Comparison of ENCODE assay signal across 25 cellular contexts in genomic region chr1:1899967-1900327, GRCh38. TPM values are rescaled to one million over a fixed set of nuclear protein-coding genes. Genes with fewer than 3 reads are reported as not detected.
DNase-seq lines count a peak whose midpoint lies in the region; ATAC-seq, FAIRE-seq and TF ChIP-seq lines count a peak whose summit lies in the region.
"Had no signal": no experiment of that assay in that cellular context is flagged by ENCODE, and none has a peak within 500 bp of the region (broad histone marks: within the 10 kb centered on the region; RNA-seq: fewer than 3 reads in every experiment).

No MANE protein-coding gene starts in this region.

- CTCF ChIA-PET in HepG2 (lab: Yijun Ruan, JAX; ENCODE audit: low intra/inter-chr PET ratio, low total read pairs) (interaction anchor here (1.3 kb wide), 1 partner anchor 9 kb away, joined by 3 read pairs; no protein-coding TSS in a partner anchor), H1 (lab: Charles Lee; ENCODE audit: partially characterized antibody) (interaction anchor here (0.9 to 7.0 kb wide), 17 partner anchors 7 to 145 kb away, joined by 3 to 64 read pairs (median 4); partner anchors contain the start of gene CALML6)

- no peak overlapping the region for H3K4ac ChIP-seq in H1 (replicated peaks; ENCODE audit: insufficient read length, low read depth, low read length)

- H3K4me1 Mint-ChIP-seq in natural killer cell: peaks cover 2 to 3% of the 10 kb centered on the region in 2 donors

- POLR2A ChIA-PET in HepG2 (lab: Yijun Ruan, JAX) (interaction anchor here (1.7 to 2.5 kb wide), 2 partner anchors 8 kb away, joined by 5 to 11 read pairs; no protein-coding TSS in a partner anchor), H1 (lab: Charles Lee; ENCODE audit: partially characterized antibody) (interaction anchor here (1.0 to 1.7 kb wide), 6 partner anchors 9 to 118 kb away, joined by 3 to 8 read pairs (median 4); no protein-coding TSS in a partner anchor)

- H2BK20ac ChIP-seq in H1 (ENCODE audit: low read length): no peak overlapping the region; the same call in 1 of the 2 replicates

- no peak overlapping the region for H3K4me3 Mint-ChIP-seq in natural killer cell
- H3K4me3 Mint-ChIP-seq: CD4-positive, alpha-beta memory T cell had no signal

- no peak overlapping the region for H2AK5ac ChIP-seq in H1 (ENCODE audit: low read depth, low read length)

- H3K4me2 ChIP-seq in HepG2 (ENCODE audit: low read depth, low read length): peak overlapping the region; percentile 73
- no peak overlapping the region for H3K4me2 ChIP-seq in H1 (ENCODE audit: insufficient read depth in 1 of 2, low read depth in 2 of 2, low read length in 2 of 2)

- H4K5ac ChIP-seq in H1 (ENCODE audit: insufficient read length, low read depth, low read length): no peak overlapping the region

- no peak overlapping the region for H3K56ac ChIP-seq in H1 (replicated peaks; ENCODE audit: insufficient read length, low read depth, low read length)

- H4K20me1 ChIP-seq in HepG2 (ENCODE audit: insufficient read depth, low read length): no peaks in the 10 kb centered on the region
- peaks cover 0 to 6% of the 10 kb centered on the region in 2 experiments for H4K20me1 ChIP-seq in H1 (replicated peaks in 1 of 2; ENCODE audit: control insufficient read depth in 1 of 2, insufficient read depth in 2 of 2, low read length in 2 of 2)

- H3K27ac Mint-ChIP-seq in natural killer cell: no peak overlapping the region
- H3K27ac Mint-ChIP-seq: CD4-positive, alpha-beta memory T cell had no signal

- H3K23me2 ChIP-seq in H1 (ENCODE audit: low read depth, low read length): no peaks in the 10 kb centered on the region

- H3K79me2 ChIP-seq in HepG2 (ENCODE audit: insufficient read depth, low read length): no peaks in the 10 kb centered on the region
- no peaks in the 10 kb centered on the region for H3K79me2 ChIP-seq in H1 (ENCODE audit: control insufficient read depth in 1 of 2, insufficient read depth in 2 of 2, low read length in 2 of 2)

- H3K27me3 Mint-ChIP-seq in natural killer cell (ENCODE audit: low read depth in 2 of 2): peaks cover 0 to 4% of the 10 kb centered on the region in 2 donors

- TF ChIP-seq RAD21 in HepG2 (CRISPR knock-in tag; IDR thresholded peaks at IDR 0.05) (no peak), H1 (IDR thresholded peaks at IDR 0.05 in 1 of 2, conservative IDR thresholded peaks at IDR 0.05 in 1 of 2; ENCODE audit: low read depth in 2 of 2, low read length in 2 of 2) (no peak)

- H2BK5ac ChIP-seq in H1 (ENCODE audit: low read depth, low read length): no peak overlapping the region

- H3K4me3 ChIP-seq in HepG2 (replicated peaks in 1 of 3; ENCODE audit: insufficient read depth in 1 of 3, low read depth in 2 of 3, low read length in 3 of 3) (peak overlapping the region in 1 of 3 experiments; percentile 50; a peak in 1 of 6 replicates), right lobe of liver (no peak overlapping the region), H1 (ENCODE audit: extremely low read depth in 1 of 4, insufficient read depth in 2 of 4, low read depth in 3 of 4, low read length in 4 of 4) (no peak overlapping the region)
- H3K4me3 ChIP-seq: Peyer's patch, SK-N-MC had no signal

- H3K4me1 ChIP-seq in HepG2 (ENCODE audit: insufficient read depth, low read length) (peaks cover 61% of the 10 kb centered on the region), right lobe of liver (peaks cover 0 to 4% (median 0%) of the 10 kb centered on the region in 4 donors), H1 (replicated peaks in 1 of 4; ENCODE audit: control insufficient read depth in 3 of 4, insufficient read depth in 4 of 4, low read length in 3 of 4) (peaks cover 0 to 14% (median 3%) of the 10 kb centered on the region in 4 experiments; a peak in 5 of 7 replicates)

- no peak overlapping the region for H3K14ac ChIP-seq in H1 (ENCODE audit: insufficient read length)

- DNase-seq in HepG2 (ENCODE audit: low spot score) (no peak), right lobe of liver (no peak), H1 (ENCODE audit: low read depth in 1 of 2, low spot score in 2 of 2) (no peak), C1 segment of cervical spinal cord (lab: John Stamatoyannopoulos, UW) (no peak), activated gamma-delta T cell treated with Interleukin-2 at 50 U/mL for 16 hours (no peak), natural killer cell (no peak)
- DNase-seq: 8988T; ACHN; CD4-positive, alpha-beta memory T cell; COR-L47; IMR-90; NCI-H1048; NCI-H1417 treated with DMSO at 0.1 percent for 48 hours; NCI-H1694 treated with DMSO at 0.1 percent for 48 hours; NCI-H2081; NCI-H2227 treated with DMSO at 0.1 percent for 48 hours; NCI-H510A; NCI-H69; OCI-M1; Peyer's patch; SIG-M5 had no signal

- no TSS peak for BruUV-seq in HepG2 (replicated peaks; lab: Mats Ljungman, UMichigan)

- H3K36me3 Mint-ChIP-seq in natural killer cell: no peaks in the 10 kb centered on the region
- H3K36me3 Mint-ChIP-seq: CD4-positive, alpha-beta memory T cell had no signal

- no peaks in the 10 kb centered on the region for H3K9me3 ChIP-seq in HepG2 (ENCODE audit: low read length)
- no peaks in the 10 kb centered on the region for H3K9me3 ChIP-seq in right lobe of liver
- no peaks in the 10 kb centered on the region for H3K9me3 ChIP-seq in H1 (ENCODE audit: insufficient read depth in 2 of 2, low read depth in 1 of 2, low read length in 1 of 2)
- H3K9me3 ChIP-seq: Peyer's patch had no signal

- peak overlapping the region; percentile 68; the same call in 1 of the 2 replicates for H2BK12ac ChIP-seq in H1 (ENCODE audit: low read depth, low read length)

- H3K27ac ChIP-seq in HepG2 (ENCODE audit: extremely low read length, insufficient read depth, low read length): no peak overlapping the region
- H3K27ac ChIP-seq in right lobe of liver: no peak overlapping the region
- no peak overlapping the region for H3K27ac ChIP-seq in H1 (ENCODE audit: low read depth, low read length)
- H3K27ac ChIP-seq: Peyer's patch, SK-N-MC had no signal

- H2BK15ac ChIP-seq in H1 (ENCODE audit: low read length): no peak overlapping the region

- TF ChIP-seq EP300 in HepG2 (IDR thresholded peaks at IDR 0.05; ENCODE audit: low read depth in 2 of 2, low read length in 2 of 2) (no peak), HepG2 (CRISPR knock-in tag; IDR thresholded peaks at IDR 0.05; ENCODE audit: borderline replicate concordance) (no peak), H1 (IDR thresholded peaks at IDR 0.05; ENCODE audit: borderline replicate concordance in 1 of 2, low read depth in 2 of 2, low read length in 2 of 2) (no peak)

- no peak overlapping the region for H2BK120ac ChIP-seq in H1 (replicated peaks; ENCODE audit: low read depth, low read length)

- FAIRE-seq in HepG2 (lab: Jason Lieb, UNC) (no peak), H1 (lab: Jason Lieb, UNC) (no peak)
- FAIRE-seq: GM18507, H54 had no signal

- H2AFZ ChIP-seq in HepG2 (ENCODE audit: low read length) (no peak overlapping the region), H1 (ENCODE audit: low read length) (no peak overlapping the region)

- in situ Hi-C loops in HepG2 (cut with HindIII; ENCODE audit: extremely low pct_ligation_motif_present, low pct_unique_long_range_greater_than_20kb): loop anchor here (10.0 kb wide), 1 partner anchor 115 kb away; no protein-coding TSS in a partner anchor

- TF ChIP-seq POLR2A in HepG2 (IDR thresholded peaks at IDR 0.05; ENCODE audit: insufficient read depth in 1 of 2, low read depth in 2 of 2, low read length in 2 of 2): no peak
- no peak for TF ChIP-seq POLR2A in right lobe of liver (IDR thresholded peaks at IDR 0.05)
- no peak for TF ChIP-seq POLR2A in H1 (IDR thresholded peaks at IDR 0.05; ENCODE audit: control extremely low read depth in 1 of 2, low read depth in 2 of 2, low read length in 2 of 2)

- H3K79me1 ChIP-seq in H1 (ENCODE audit: low read depth, low read length): no peaks in the 10 kb centered on the region

- intact Hi-C loops in HepG2 (cut with micrococcal nuclease; ENCODE audit: unreplicated experiment): loop anchor here (10.0 kb wide), 1 partner anchor 45 kb away; no protein-coding TSS in a partner anchor
- intact Hi-C loops in right lobe of liver (cut with DNase I): loop anchor here (10.0 kb wide), 2 partner anchors 105 to 145 kb away; no protein-coding TSS in a partner anchor
- intact Hi-C loops in natural killer cell (cut with micrococcal nuclease): no loop called here

- no peak overlapping the region for H3K23ac ChIP-seq in H1 (ENCODE audit: insufficient read length)

- no peaks in the 10 kb centered on the region; a peak in 1 of 5 replicates for H3K27me3 ChIP-seq in HepG2 (ENCODE audit: control insufficient read depth in 1 of 2, insufficient read depth in 2 of 2, low read length in 2 of 2)
- no peaks in the 10 kb centered on the region for H3K27me3 ChIP-seq in right lobe of liver
- H3K27me3 ChIP-seq in H1 (replicated peaks in 1 of 4; ENCODE audit: control insufficient read depth in 3 of 4, extremely low read depth in 1 of 4, insufficient read depth in 3 of 4, low read length in 3 of 4): no peaks in the 10 kb centered on the region; a peak in 1 of 7 replicates
- H3K27me3 ChIP-seq: Peyer's patch had no signal

- peak overlapping the region; percentile 54 for H4K91ac ChIP-seq in H1 (replicated peaks; ENCODE audit: insufficient read length, low read length)

- H3K9me3 Mint-ChIP-seq in natural killer cell: no peaks in the 10 kb centered on the region
- H3K9me3 Mint-ChIP-seq: CD4-positive, alpha-beta memory T cell had no signal

- H4K8ac ChIP-seq in H1 (ENCODE audit: extremely low read depth, insufficient read depth, low read length): no peak overlapping the region

- H3K9ac ChIP-seq in HepG2 (ENCODE audit: insufficient read depth, low read depth, low read length) (no peak overlapping the region), H1 (replicated peaks in 1 of 4; ENCODE audit: extremely low read depth in 1 of 4, low read depth in 3 of 4, low read length in 3 of 4) (no peak overlapping the region)

- H3K18ac ChIP-seq in H1 (ENCODE audit: extremely low read depth, low read length): no peak overlapping the region; the same call in 1 of the 2 replicates

- WGBS in HepG2 (ENCODE audit: low lambda C conversion rate): 74% methylated on average over 9 of the region's 9 CpGs
- 60% methylated on average over 1 of the region's 9 CpGs for WGBS in right lobe of liver (ENCODE audit: insufficient coverage, low coverage, low lambda C conversion rate, missing lambda C conversion rate)
- WGBS in H1 (ENCODE audit: extremely low coverage in 1 of 2, insufficient coverage in 1 of 2, insufficient read length in 1 of 2, insufficient replicate concordance in 2 of 2, low coverage in 1 of 2, low lambda C conversion rate in 2 of 2, missing lambda C conversion rate in 1 of 2), 2 experiments: 93% methylated on average over 9 of the region's 9 CpGs; no CpG with 5 or more reads in 1 of the 2 experiments

- H3K36me3 ChIP-seq in HepG2 (replicated peaks in 1 of 2; ENCODE audit: control insufficient read depth in 1 of 2, insufficient read depth in 2 of 2, low read length in 2 of 2): no peaks in the 10 kb centered on the region
- no peaks in the 10 kb centered on the region for H3K36me3 ChIP-seq in right lobe of liver
- H3K36me3 ChIP-seq in H1 (ENCODE audit: control insufficient read depth in 2 of 4, insufficient read depth in 4 of 4, low read length in 3 of 4): no peaks in the 10 kb centered on the region
- H3K36me3 ChIP-seq: Peyer's patch had no signal

- TF ChIP-seq CTCF in HepG2 (CRISPR knock-in tag; IDR thresholded peaks at IDR 0.05): no peak
- TF ChIP-seq CTCF in right lobe of liver (IDR thresholded peaks at IDR 0.05): no peak
- TF ChIP-seq CTCF in H1 (IDR thresholded peaks at IDR 0.05; ENCODE audit: control extremely low read depth in 1 of 3, insufficient read depth in 1 of 3, low read depth in 1 of 3, low read length in 3 of 3): no peak
- no peak for TF ChIP-seq CTCF in natural killer cell (IDR thresholded peaks at IDR 0.05)

- no peak for ATAC-seq in HepG2
- ATAC-seq in right lobe of liver: no peak
- no peak for ATAC-seq in natural killer cell

RNA-seq across cellular contexts. Expression of gene GNB1, which starts 9.1 kb away (rescaled TPM):
- total RNA-seq in HepG2 (2016; rRNA removed; fragmentation: Illumina TruSeq; extraction: Trizol) (66.2 and 76.7 TPM in 2 replicates), right lobe of liver (100 to 1,000 TPM in 4 of 6 experiments, 10 to 100 TPM in 2; 85.9 to 147 (median 104) TPM), natural killer cell (100 to 1,000 TPM; 285 to 304 (median 289) TPM)
- total RNA-seq in HepG2 (2016; cell fraction: cytosol; rRNA removed; fragmentation: Illumina TruSeq; extraction: Trizol; ENCODE audit: low read depth): 98.5 and 108 TPM in 2 replicates
- 68.2 and 68.8 TPM in 2 replicates for total RNA-seq in HepG2 (2016; cell fraction: insoluble cytoplasmic fraction; rRNA removed; fragmentation: Illumina TruSeq; extraction: Trizol)
- total RNA-seq in HepG2 (2016; cell fraction: membrane; rRNA removed; fragmentation: Illumina TruSeq; extraction: Trizol): 163 and 168 TPM in 2 replicates
- 45.2 and 49.3 TPM in 2 replicates for total RNA-seq in HepG2 (2016; cell fraction: nucleus; rRNA removed; fragmentation: Illumina TruSeq; extraction: Trizol)
- polyA plus RNA-seq in HepG2 (2011; rRNA removed) (327 and 345 TPM in 2 replicates), H1 (2011; rRNA removed) (343 and 372 TPM in 2 replicates)
- polyA plus RNA-seq in HepG2 (2011; cell fraction: cytosol; rRNA removed): 278 and 286 TPM in 2 replicates
- 169 and 179 TPM in 2 replicates for polyA plus RNA-seq in HepG2 (2011; cell fraction: nucleus; rRNA removed)
- polyA plus RNA-seq in HepG2 (2012): 196 and 197 TPM in 2 replicates
- 302 and 370 TPM in 2 replicates for polyA plus RNA-seq in HepG2 (2016; cell fraction: cytosol; fragmentation: Illumina TruSeq; extraction: Trizol; ENCODE audit: low read depth)
- polyA plus RNA-seq in HepG2 (2016; cell fraction: insoluble cytoplasmic fraction; fragmentation: Illumina TruSeq; extraction: Trizol; ENCODE audit: low read depth): 201 and 257 TPM in 2 replicates
- polyA plus RNA-seq in HepG2 (2016; cell fraction: membrane; fragmentation: Illumina TruSeq; extraction: Trizol; ENCODE audit: low read depth): 387 and 445 TPM in 2 replicates
- polyA plus RNA-seq in HepG2 (2016; cell fraction: nucleus; fragmentation: Illumina TruSeq; extraction: Trizol; ENCODE audit: insufficient read depth, low read depth): 156 and 160 TPM in 2 replicates
- polyA minus RNA-seq in HepG2 (2011; rRNA and poly(A)+ RNA removed; ENCODE audit: low replicate concordance): 349 and 450 TPM in 2 replicates
- polyA minus RNA-seq in HepG2 (2011; cell fraction: cytosol; rRNA and poly(A)+ RNA removed): 168 and 187 TPM in 2 replicates
- 63.1 and 70.6 TPM in 2 replicates for polyA minus RNA-seq in HepG2 (2011; cell fraction: nucleus; rRNA and poly(A)+ RNA removed)
- total RNA-seq in H1 (2021; fragmentation: NEBNext Ultra II Directional; extraction: Animal tissue kit (Norgen Biotek cat#: 25700)): 382 and 394 TPM in 2 replicates
- polyA plus RNA-seq in H1 (2011; cell fraction: cytosol; rRNA removed): 391 TPM
- polyA plus RNA-seq in H1 (2011; cell fraction: nucleus; rRNA removed): 286 TPM
- 256 to 341 TPM (median 318 TPM) in 4 replicates for polyA plus RNA-seq in H1 (2012, experiment 1 of 2)
- 110 TPM for polyA plus RNA-seq in H1 (2012, experiment 2 of 2)
- 180 TPM for polyA plus RNA-seq in H1 (2013, experiment 1 of 2)
- polyA plus RNA-seq in H1 (2013, experiment 2 of 2): 186 TPM
- 482 and 536 TPM in 2 replicates for polyA minus RNA-seq in H1 (2011; rRNA and poly(A)+ RNA removed)
- 250 TPM for polyA minus RNA-seq in H1 (2011; cell fraction: cytosol; rRNA and poly(A)+ RNA removed)
- polyA minus RNA-seq in H1 (2011; cell fraction: nucleus; rRNA and poly(A)+ RNA removed): 104 TPM

RNA-seq across cellular contexts. Expression of gene CALML6, which starts 15.1 kb away (rescaled TPM):
- 0.11 TPM in 1 of 2 replicates, not detected in the other for total RNA-seq in HepG2 (2016; rRNA removed; fragmentation: Illumina TruSeq; extraction: Trizol)
- not detected in 2 replicates for total RNA-seq in HepG2 (2016; cell fraction: cytosol; rRNA removed; fragmentation: Illumina TruSeq; extraction: Trizol; ENCODE audit: low read depth)
- total RNA-seq in HepG2 (2016; cell fraction: insoluble cytoplasmic fraction; rRNA removed; fragmentation: Illumina TruSeq; extraction: Trizol): 0.13 TPM in 1 of 2 replicates, not detected in the other
- not detected in 2 replicates for total RNA-seq in HepG2 (2016; cell fraction: membrane; rRNA removed; fragmentation: Illumina TruSeq; extraction: Trizol)
- not detected in 2 replicates for total RNA-seq in HepG2 (2016; cell fraction: nucleus; rRNA removed; fragmentation: Illumina TruSeq; extraction: Trizol)
- 0.12 TPM in 1 of 2 replicates, not detected in the other for polyA plus RNA-seq in HepG2 (2011; rRNA removed)
- not detected in 2 replicates for polyA plus RNA-seq in HepG2 (2011; cell fraction: cytosol; rRNA removed)
- 0.80 and 1.5 TPM in 2 replicates for polyA plus RNA-seq in HepG2 (2011; cell fraction: nucleus; rRNA removed)
- not detected in 2 replicates for polyA plus RNA-seq in HepG2 (2012)
- not detected in 2 replicates for polyA plus RNA-seq in HepG2 (2016; cell fraction: cytosol; fragmentation: Illumina TruSeq; extraction: Trizol; ENCODE audit: low read depth)
- polyA plus RNA-seq in HepG2 (2016; cell fraction: insoluble cytoplasmic fraction; fragmentation: Illumina TruSeq; extraction: Trizol; ENCODE audit: low read depth): not detected in 2 replicates
- not detected in 2 replicates for polyA plus RNA-seq in HepG2 (2016; cell fraction: membrane; fragmentation: Illumina TruSeq; extraction: Trizol; ENCODE audit: low read depth)
- 0.38 and 0.87 TPM in 2 replicates for polyA plus RNA-seq in HepG2 (2016; cell fraction: nucleus; fragmentation: Illumina TruSeq; extraction: Trizol; ENCODE audit: insufficient read depth, low read depth)
- polyA minus RNA-seq in HepG2 (2011; rRNA and poly(A)+ RNA removed; ENCODE audit: low replicate concordance): not detected in 2 replicates
- polyA minus RNA-seq in HepG2 (2011; cell fraction: cytosol; rRNA and poly(A)+ RNA removed): not detected in 2 replicates
- 0.64 TPM in 1 of 2 replicates, not detected in the other for polyA minus RNA-seq in HepG2 (2011; cell fraction: nucleus; rRNA and poly(A)+ RNA removed)
- 1 to 10 TPM in 1 of 6 experiments, under 1 TPM in 3, not detected in 2; 0.44 to 1.4 (median 0.58) TPM for total RNA-seq in right lobe of liver
- total RNA-seq in H1 (2021; fragmentation: NEBNext Ultra II Directional; extraction: Animal tissue kit (Norgen Biotek cat#: 25700)): 0.92 and 1.3 TPM in 2 replicates
- 0.54 and 0.96 TPM in 2 replicates for polyA plus RNA-seq in H1 (2011; rRNA removed)
- 1.4 TPM for polyA plus RNA-seq in H1 (2011; cell fraction: cytosol; rRNA removed)
- polyA plus RNA-seq in H1 (2011; cell fraction: nucleus; rRNA removed): 4.8 TPM
- 1.3 to 1.9 TPM (median 1.7 TPM) in 4 replicates for polyA plus RNA-seq in H1 (2012, experiment 1 of 2)
- 0.84 TPM for polyA plus RNA-seq in H1 (2012, experiment 2 of 2)
- 0.65 TPM for polyA plus RNA-seq in H1 (2013, experiment 1 of 2)
- polyA plus RNA-seq in H1 (2013, experiment 2 of 2): 0.63 TPM
- 0.09 and 0.15 TPM in 2 replicates for polyA minus RNA-seq in H1 (2011; rRNA and poly(A)+ RNA removed)
- not detected for polyA minus RNA-seq in H1 (2011; cell fraction: cytosol; rRNA and poly(A)+ RNA removed)
- 1.5 TPM for polyA minus RNA-seq in H1 (2011; cell fraction: nucleus; rRNA and poly(A)+ RNA removed)
- total RNA-seq in natural killer cell: 1 to 10 TPM; 2.1 to 3.9 (median 2.9) TPM
- total RNA-seq: G401, IMR-90, Peyer's patch had no signal
- polyA plus RNA-seq: CD4-positive, alpha-beta memory T cell had no signal

RNA-seq across cellular contexts. Expression of gene TMEM52, which starts 19.1 kb away (rescaled TPM):
- 12.9 and 18.7 TPM in 2 replicates for total RNA-seq in HepG2 (2016; rRNA removed; fragmentation: Illumina TruSeq; extraction: Trizol)
- total RNA-seq in HepG2 (2016; cell fraction: cytosol; rRNA removed; fragmentation: Illumina TruSeq; extraction: Trizol; ENCODE audit: low read depth): 49.1 and 56.2 TPM in 2 replicates
- total RNA-seq in HepG2 (2016; cell fraction: insoluble cytoplasmic fraction; rRNA removed; fragmentation: Illumina TruSeq; extraction: Trizol): 9.2 and 18.5 TPM in 2 replicates
- 52.4 and 62.3 TPM in 2 replicates for total RNA-seq in HepG2 (2016; cell fraction: membrane; rRNA removed; fragmentation: Illumina TruSeq; extraction: Trizol)
- total RNA-seq in HepG2 (2016; cell fraction: nucleus; rRNA removed; fragmentation: Illumina TruSeq; extraction: Trizol): 7.7 and 11.9 TPM in 2 replicates
- polyA plus RNA-seq in HepG2 (2011; rRNA removed): 13.2 and 15.3 TPM in 2 replicates
- polyA plus RNA-seq in HepG2 (2011; cell fraction: cytosol; rRNA removed): 12.8 and 25.5 TPM in 2 replicates
- 29.4 and 36.3 TPM in 2 replicates for polyA plus RNA-seq in HepG2 (2011; cell fraction: nucleus; rRNA removed)
- 6.6 and 7.8 TPM in 2 replicates for polyA plus RNA-seq in HepG2 (2012)
- polyA plus RNA-seq in HepG2 (2016; cell fraction: cytosol; fragmentation: Illumina TruSeq; extraction: Trizol; ENCODE audit: low read depth): 77.9 and 88.5 TPM in 2 replicates
- polyA plus RNA-seq in HepG2 (2016; cell fraction: insoluble cytoplasmic fraction; fragmentation: Illumina TruSeq; extraction: Trizol; ENCODE audit: low read depth): 13.6 and 17.5 TPM in 2 replicates
- 69.4 and 73.4 TPM in 2 replicates for polyA plus RNA-seq in HepG2 (2016; cell fraction: membrane; fragmentation: Illumina TruSeq; extraction: Trizol; ENCODE audit: low read depth)
- polyA plus RNA-seq in HepG2 (2016; cell fraction: nucleus; fragmentation: Illumina TruSeq; extraction: Trizol; ENCODE audit: insufficient read depth, low read depth): 21.1 and 21.2 TPM in 2 replicates
- polyA minus RNA-seq in HepG2 (2011; rRNA and poly(A)+ RNA removed; ENCODE audit: low replicate concordance): 1.1 and 27.0 TPM in 2 replicates
- polyA minus RNA-seq in HepG2 (2011; cell fraction: cytosol; rRNA and poly(A)+ RNA removed): 7.6 and 7.8 TPM in 2 replicates
- 2.3 and 2.6 TPM in 2 replicates for polyA minus RNA-seq in HepG2 (2011; cell fraction: nucleus; rRNA and poly(A)+ RNA removed)
- 10 to 100 TPM in 1 of 6 experiments, 1 to 10 TPM in 5; 2.3 to 13.2 (median 6.0) TPM for total RNA-seq in right lobe of liver
- total RNA-seq in H1 (2021; fragmentation: NEBNext Ultra II Directional; extraction: Animal tissue kit (Norgen Biotek cat#: 25700)): 14.6 and 15.0 TPM in 2 replicates
- polyA plus RNA-seq in H1 (2011; rRNA removed): 30.2 and 46.3 TPM in 2 replicates
- polyA plus RNA-seq in H1 (2011; cell fraction: cytosol; rRNA removed): 20.9 TPM
- polyA plus RNA-seq in H1 (2011; cell fraction: nucleus; rRNA removed): 36.1 TPM
- 8.4 to 15.3 TPM (median 14.6 TPM) in 4 replicates for polyA plus RNA-seq in H1 (2012, experiment 1 of 2)
- polyA plus RNA-seq in H1 (2012, experiment 2 of 2): 15.3 TPM
- 21.5 TPM for polyA plus RNA-seq in H1 (2013, experiment 1 of 2)
- 22.3 TPM for polyA plus RNA-seq in H1 (2013, experiment 2 of 2)
- 5.1 and 6.6 TPM in 2 replicates for polyA minus RNA-seq in H1 (2011; rRNA and poly(A)+ RNA removed)
- 6.2 TPM for polyA minus RNA-seq in H1 (2011; cell fraction: cytosol; rRNA and poly(A)+ RNA removed)
- 11.6 TPM for polyA minus RNA-seq in H1 (2011; cell fraction: nucleus; rRNA and poly(A)+ RNA removed)
- total RNA-seq in natural killer cell: under 1 TPM in 1 of 3 donors, not detected in 2; 0.41 TPM
- polyA plus RNA-seq: CD4-positive, alpha-beta memory T cell had no signal
